Comparison of ENCODE assay signal across 1 cellular context in the genomic region with DNA sequence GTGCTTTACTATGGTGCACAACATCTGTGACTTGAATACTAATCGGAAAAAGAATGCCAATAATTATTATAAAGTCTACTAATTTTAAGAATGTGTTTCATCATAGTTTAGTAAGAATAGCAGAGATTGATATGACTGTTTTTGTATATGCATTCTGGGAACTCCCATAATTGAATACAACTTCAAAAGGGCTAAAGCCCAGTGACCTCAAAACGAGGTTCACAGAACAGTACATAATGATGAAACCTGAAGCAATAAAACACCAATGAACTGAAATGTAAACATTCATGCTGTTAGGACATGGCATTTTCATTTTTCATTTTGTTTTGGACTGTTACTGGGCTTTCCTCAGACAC.
TF ChIP-seq lines count a peak whose summit lies in the region.

No MANE protein-coding gene starts in this region.

TF ChIP-seq in GM12878, 131 proteins besides CTCF, POLR2A, EP300 and RAD21 (continued from another document):
- TF ChIP-seq, protein P1, sequence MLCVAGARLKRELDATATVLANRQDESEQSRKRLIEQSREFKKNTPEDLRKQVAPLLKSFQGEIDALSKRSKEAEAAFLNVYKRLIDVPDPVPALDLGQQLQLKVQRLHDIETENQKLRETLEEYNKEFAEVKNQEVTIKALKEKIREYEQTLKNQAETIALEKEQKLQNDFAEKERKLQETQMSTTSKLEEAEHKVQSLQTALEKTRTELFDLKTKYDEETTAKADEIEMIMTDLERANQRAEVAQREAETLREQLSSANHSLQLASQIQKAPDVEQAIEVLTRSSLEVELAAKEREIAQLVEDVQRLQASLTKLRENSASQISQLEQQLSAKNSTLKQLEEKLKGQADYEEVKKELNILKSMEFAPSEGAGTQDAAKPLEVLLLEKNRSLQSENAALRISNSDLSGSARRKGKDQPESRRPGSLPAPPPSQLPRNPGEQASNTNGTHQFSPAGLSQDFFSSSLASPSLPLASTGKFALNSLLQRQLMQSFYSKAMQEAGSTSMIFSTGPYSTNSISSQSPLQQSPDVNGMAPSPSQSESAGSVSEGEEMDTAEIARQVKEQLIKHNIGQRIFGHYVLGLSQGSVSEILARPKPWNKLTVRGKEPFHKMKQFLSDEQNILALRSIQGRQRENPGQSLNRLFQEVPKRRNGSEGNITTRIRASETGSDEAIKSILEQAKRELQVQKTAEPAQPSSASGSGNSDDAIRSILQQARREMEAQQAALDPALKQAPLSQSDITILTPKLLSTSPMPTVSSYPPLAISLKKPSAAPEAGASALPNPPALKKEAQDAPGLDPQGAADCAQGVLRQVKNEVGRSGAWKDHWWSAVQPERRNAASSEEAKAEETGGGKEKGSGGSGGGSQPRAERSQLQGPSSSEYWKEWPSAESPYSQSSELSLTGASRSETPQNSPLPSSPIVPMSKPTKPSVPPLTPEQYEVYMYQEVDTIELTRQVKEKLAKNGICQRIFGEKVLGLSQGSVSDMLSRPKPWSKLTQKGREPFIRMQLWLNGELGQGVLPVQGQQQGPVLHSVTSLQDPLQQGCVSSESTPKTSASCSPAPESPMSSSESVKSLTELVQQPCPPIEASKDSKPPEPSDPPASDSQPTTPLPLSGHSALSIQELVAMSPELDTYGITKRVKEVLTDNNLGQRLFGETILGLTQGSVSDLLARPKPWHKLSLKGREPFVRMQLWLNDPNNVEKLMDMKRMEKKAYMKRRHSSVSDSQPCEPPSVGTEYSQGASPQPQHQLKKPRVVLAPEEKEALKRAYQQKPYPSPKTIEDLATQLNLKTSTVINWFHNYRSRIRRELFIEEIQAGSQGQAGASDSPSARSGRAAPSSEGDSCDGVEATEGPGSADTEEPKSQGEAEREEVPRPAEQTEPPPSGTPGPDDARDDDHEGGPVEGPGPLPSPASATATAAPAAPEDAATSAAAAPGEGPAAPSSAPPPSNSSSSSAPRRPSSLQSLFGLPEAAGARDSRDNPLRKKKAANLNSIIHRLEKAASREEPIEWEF (IDR thresholded peaks at IDR 0.05; ENCODE audit: insufficient replicate concordance, low read depth, low read length), result peak; percentile 58
- TF ChIP-seq IKZF1 (conservative IDR thresholded peaks at IDR 0.05) (no peak), IRF4 (IDR thresholded peaks at IDR 0.05; ENCODE audit: low read depth, low read length) (peak; percentile 65; the same call in 1 of the 2 replicates), STAT1 (conservative IDR thresholded peaks at IDR 0.05) (no peak), GABPA (IDR thresholded peaks at IDR 0.05; ENCODE audit: low read depth) (0 out of 2 replicates have a peak, but pooled peaks have one; percentile 33), USF2 (IDR thresholded peaks at IDR 0.05; ENCODE audit: borderline replicate concordance, low read depth, low read length) (no peak), CBX5 (IDR thresholded peaks at IDR 0.05; ENCODE audit: low read depth) (no peak), ZNF207 (IDR thresholded peaks at IDR 0.05; ENCODE audit: borderline replicate concordance) (no peak), MEF2A (IDR thresholded peaks at IDR 0.05; ENCODE audit: insufficient read depth, low read depth, low read length) (0 out of 2 replicates have a peak, but pooled peaks have one; percentile 51), ETV6 (conservative IDR thresholded peaks at IDR 0.05 in 1 of 2, IDR thresholded peaks at IDR 0.05 in 1 of 2; ENCODE audit: borderline replicate concordance in 1 of 2, low read depth in 1 of 2) (no peak), NFYA (IDR thresholded peaks at IDR 0.05; ENCODE audit: borderline replicate concordance, low read depth, low read length) (no peak), SIN3A (IDR thresholded peaks at IDR 0.05; ENCODE audit: low read depth, low read length) (no peak), BHLHE40 (IDR thresholded peaks at IDR 0.05; ENCODE audit: borderline replicate concordance in 1 of 2, low read depth in 2 of 2, low read length in 1 of 2) (no peak), PAX8 (IDR thresholded peaks at IDR 0.05) (no peak), SREBF2 (IDR thresholded peaks at IDR 0.05; ENCODE audit: low read length) (no peak), EED (IDR thresholded peaks at IDR 0.05; ENCODE audit: low read depth) (no peak), CEBPB (IDR thresholded peaks at IDR 0.05; ENCODE audit: borderline replicate concordance in 1 of 2, low read depth in 2 of 2, low read length in 2 of 2) (peak; percentile 63 to 74; a peak in 2 of 4 replicates), CHD1 (IDR thresholded peaks at IDR 0.05; ENCODE audit: low read depth, low read length) (no peak), BACH1 (IDR thresholded peaks at IDR 0.05; ENCODE audit: borderline replicate concordance) (no peak), ZZZ3 (IDR thresholded peaks at IDR 0.05; ENCODE audit: control insufficient read depth, insufficient read length, low read depth) (no peak), MTA2 (IDR thresholded peaks at IDR 0.05; ENCODE audit: low read depth) (0 out of 2 replicates have a peak, but pooled peaks have one; percentile 27), SMAD1 (IDR thresholded peaks at IDR 0.05; ENCODE audit: low read depth, partially characterized antibody) (no peak), ZBTB11 (CRISPR knock-in tag; IDR thresholded peaks at IDR 0.05) (no peak), MTA3 (IDR thresholded peaks at IDR 0.05; ENCODE audit: borderline replicate concordance, low read length) (no peak), ZBED1 (IDR thresholded peaks at IDR 0.05; ENCODE audit: borderline replicate concordance) (peak; percentile 47; the same call in 1 of the 2 replicates), DPF2 (IDR thresholded peaks at IDR 0.05) (no peak), FOXM1 (IDR thresholded peaks at IDR 0.05; ENCODE audit: low read depth, low read length) (peak; percentile 77; the same call in 1 of the 2 replicates), BMI1 (IDR thresholded peaks at IDR 0.05; ENCODE audit: borderline replicate concordance) (no peak)
- TF ChIP-seq, protein P2, sequence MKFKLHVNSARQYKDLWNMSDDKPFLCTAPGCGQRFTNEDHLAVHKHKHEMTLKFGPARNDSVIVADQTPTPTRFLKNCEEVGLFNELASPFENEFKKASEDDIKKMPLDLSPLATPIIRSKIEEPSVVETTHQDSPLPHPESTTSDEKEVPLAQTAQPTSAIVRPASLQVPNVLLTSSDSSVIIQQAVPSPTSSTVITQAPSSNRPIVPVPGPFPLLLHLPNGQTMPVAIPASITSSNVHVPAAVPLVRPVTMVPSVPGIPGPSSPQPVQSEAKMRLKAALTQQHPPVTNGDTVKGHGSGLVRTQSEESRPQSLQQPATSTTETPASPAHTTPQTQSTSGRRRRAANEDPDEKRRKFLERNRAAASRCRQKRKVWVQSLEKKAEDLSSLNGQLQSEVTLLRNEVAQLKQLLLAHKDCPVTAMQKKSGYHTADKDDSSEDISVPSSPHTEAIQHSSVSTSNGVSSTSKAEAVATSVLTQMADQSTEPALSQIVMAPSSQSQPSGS (IDR thresholded peaks at IDR 0.05; ENCODE audit: low read length), result peak; percentile 64; the same call in 1 of the 2 replicates
- TF ChIP-seq, protein P3, sequence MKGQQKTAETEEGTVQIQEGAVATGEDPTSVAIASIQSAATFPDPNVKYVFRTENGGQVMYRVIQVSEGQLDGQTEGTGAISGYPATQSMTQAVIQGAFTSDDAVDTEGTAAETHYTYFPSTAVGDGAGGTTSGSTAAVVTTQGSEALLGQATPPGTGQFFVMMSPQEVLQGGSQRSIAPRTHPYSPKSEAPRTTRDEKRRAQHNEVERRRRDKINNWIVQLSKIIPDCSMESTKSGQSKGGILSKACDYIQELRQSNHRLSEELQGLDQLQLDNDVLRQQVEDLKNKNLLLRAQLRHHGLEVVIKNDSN (IDR thresholded peaks at IDR 0.05; ENCODE audit: borderline replicate concordance, extremely low read length, insufficient read depth, low read depth, low read length), result no peak
- TF ChIP-seq, protein P4, sequence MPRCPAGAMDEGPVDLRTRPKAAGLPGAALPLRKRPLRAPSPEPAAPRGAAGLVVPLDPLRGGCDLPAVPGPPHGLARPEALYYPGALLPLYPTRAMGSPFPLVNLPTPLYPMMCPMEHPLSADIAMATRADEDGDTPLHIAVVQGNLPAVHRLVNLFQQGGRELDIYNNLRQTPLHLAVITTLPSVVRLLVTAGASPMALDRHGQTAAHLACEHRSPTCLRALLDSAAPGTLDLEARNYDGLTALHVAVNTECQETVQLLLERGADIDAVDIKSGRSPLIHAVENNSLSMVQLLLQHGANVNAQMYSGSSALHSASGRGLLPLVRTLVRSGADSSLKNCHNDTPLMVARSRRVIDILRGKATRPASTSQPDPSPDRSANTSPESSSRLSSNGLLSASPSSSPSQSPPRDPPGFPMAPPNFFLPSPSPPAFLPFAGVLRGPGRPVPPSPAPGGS (IDR thresholded peaks at IDR 0.05; ENCODE audit: borderline replicate concordance, insufficient read depth, low read depth, low read length, poor library complexity, severe bottlenecking), result no peak
